In the genomic region with DNA sequence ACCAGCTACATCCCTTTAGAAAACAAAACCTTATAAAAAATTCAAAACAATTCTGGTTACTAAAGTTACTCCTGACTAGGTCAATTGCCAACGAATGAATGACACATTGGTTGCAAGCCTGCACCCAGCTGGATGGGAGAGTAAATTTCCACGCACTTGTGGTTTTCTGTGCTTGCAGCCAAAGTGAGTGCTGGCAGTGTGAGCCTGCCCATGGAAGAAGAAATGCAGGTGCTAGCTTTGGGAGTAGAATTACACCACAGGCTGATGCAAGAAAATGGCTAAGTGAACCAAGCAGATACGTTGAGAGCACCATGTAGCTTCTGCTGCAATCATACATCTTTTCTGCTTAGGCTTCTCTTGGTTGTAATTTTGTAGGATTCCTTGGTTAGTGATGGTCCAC, we compare ENCODE assay signal across 16 cellular contexts.
DNase-seq lines count a peak whose midpoint lies in the region; ATAC-seq and TF ChIP-seq lines count a peak whose summit lies in the region.
"Had no signal": no experiment of that assay in that cellular context is flagged by ENCODE, and none has a peak within 500 bp of the region (broad histone marks: within the 10 kb centered on the region; RNA-seq: fewer than 3 reads in every experiment).

No MANE protein-coding gene starts in this region.

- no peaks in the 10 kb centered on the region for H3K36me3 Mint-ChIP-seq in activated CD4-positive, alpha-beta T cell treated with anti-CD3 and anti-CD28 coated beads for 36 hours (ENCODE audit: low read depth)
- no peaks in the 10 kb centered on the region for H3K36me3 Mint-ChIP-seq in type B pancreatic cell
- H3K36me3 Mint-ChIP-seq: natural killer cell treated with Interleukin-12 subunit alpha and Interleukin-12 subunit beta and Interleukin-15 and Interleukin-18, amount 100 ng/mL, for 72 hours; stimulated activated effector memory CD8-positive, alpha-beta T cell treated with anti-CD3 and anti-CD28 coated beads, Interleukin-12 subunit alpha, Interleukin-12 subunit beta, amount 100 ng/mL, for 72 hours had no signal

- CTCF ChIA-PET in activated CD4-positive, alpha-beta T cell treated with anti-CD3 and anti-CD28 coated beads for 36 hours (lab: Charles Lee) = no interaction called here

- no peak overlapping the region for H3K4me3 ChIP-seq in foreskin fibroblast (ENCODE audit: low read depth in 1 of 2, low read length in 2 of 2)
- H3K4me3 ChIP-seq: left lung, Peyer's patch had no signal

- peak; percentile 46 for DNase-seq in DMS79 treated with DMSO at 0.1 percent for 48 hours (lab: John Stamatoyannopoulos, UW)
- DNase-seq in M059J (ENCODE audit: low read depth) = peak; percentile 91
- DNase-seq in amniotic epithelial cell (ENCODE audit: low read depth) = peak; percentile 64
- DNase-seq in islet precursor cell = peak; percentile 65
- DNase-seq in foreskin fibroblast = no peak
- DNase-seq in activated CD4-positive, alpha-beta T cell treated with anti-CD3 and anti-CD28 coated beads for 36 hours = no peak
- no peak for DNase-seq in COR-L47 (lab: John Stamatoyannopoulos, UW)
- no peak for DNase-seq in type B pancreatic cell (ENCODE audit: extremely low spot score, unreplicated experiment)
- DNase-seq: aorta; head of caudate nucleus; left lung; Peyer's patch; stimulated activated CD4-positive, alpha-beta T cell treated with anti-CD3 and anti-CD28 coated beads, Interleukin-4, amount 100 ng/mL, for 1 hour; T-helper 17 cell had no signal

- POLR2A ChIA-PET in activated CD4-positive, alpha-beta T cell treated with anti-CD3 and anti-CD28 coated beads for 36 hours (lab: Charles Lee) = no interaction called here

- peaks cover 13% of the 10 kb centered on the region for H3K27me3 Mint-ChIP-seq in activated CD4-positive, alpha-beta T cell treated with anti-CD3 and anti-CD28 coated beads for 36 hours
- no peaks in the 10 kb centered on the region for H3K27me3 Mint-ChIP-seq in type B pancreatic cell

- intact Hi-C loops in activated CD4-positive, alpha-beta T cell treated with anti-CD3 and anti-CD28 coated beads for 36 hours (cut with DNase I, micrococcal nuclease) = no loop called here

- no peak for TF ChIP-seq CTCF in foreskin fibroblast (IDR thresholded peaks at IDR 0.05; ENCODE audit: low read depth, low read length)
- no peak for TF ChIP-seq CTCF in type B pancreatic cell (conservative IDR thresholded peaks at IDR 0.05)

- no peaks in the 10 kb centered on the region for H3K4me1 Mint-ChIP-seq in activated CD4-positive, alpha-beta T cell treated with anti-CD3 and anti-CD28 coated beads for 36 hours
- H3K4me1 Mint-ChIP-seq in type B pancreatic cell (ENCODE audit: unreplicated experiment) = no peaks in the 10 kb centered on the region
- H3K4me1 Mint-ChIP-seq: stimulated activated effector memory CD8-positive, alpha-beta T cell treated with anti-CD3 and anti-CD28 coated beads, Interleukin-12 subunit alpha, Interleukin-12 subunit beta, amount 100 ng/mL, for 72 hours; T-helper 17 cell had no signal

- no peak overlapping the region for H3K27ac Mint-ChIP-seq in activated CD4-positive, alpha-beta T cell treated with anti-CD3 and anti-CD28 coated beads for 36 hours
- H3K27ac Mint-ChIP-seq in type B pancreatic cell = no peak overlapping the region
- H3K27ac Mint-ChIP-seq: natural killer cell treated with Interleukin-12 subunit alpha and Interleukin-12 subunit beta and Interleukin-15 and Interleukin-18, amount 100 ng/mL, for 72 hours; stimulated activated effector memory CD8-positive, alpha-beta T cell treated with anti-CD3 and anti-CD28 coated beads, Interleukin-12 subunit alpha, Interleukin-12 subunit beta, amount 100 ng/mL, for 72 hours; T-helper 17 cell had no signal

- no peak overlapping the region for H3K4me3 Mint-ChIP-seq in activated CD4-positive, alpha-beta T cell treated with anti-CD3 and anti-CD28 coated beads for 36 hours
- no peak overlapping the region for H3K4me3 Mint-ChIP-seq in type B pancreatic cell
- H3K4me3 Mint-ChIP-seq: natural killer cell treated with Interleukin-12 subunit alpha and Interleukin-12 subunit beta and Interleukin-15 and Interleukin-18, amount 100 ng/mL, for 72 hours; stimulated activated effector memory CD8-positive, alpha-beta T cell treated with anti-CD3 and anti-CD28 coated beads, Interleukin-12 subunit alpha, Interleukin-12 subunit beta, amount 100 ng/mL, for 72 hours; T-helper 17 cell had no signal

- ATAC-seq in activated CD4-positive, alpha-beta T cell treated with anti-CD3 and anti-CD28 coated beads for 36 hours = no peak
- ATAC-seq: left lung; natural killer cell treated with Interleukin-12 subunit alpha and Interleukin-12 subunit beta and Interleukin-15 and Interleukin-18, amount 100 ng/mL, for 72 hours; stimulated activated effector memory CD8-positive, alpha-beta T cell treated with anti-CD3 and anti-CD28 coated beads, Interleukin-12 subunit alpha, Interleukin-12 subunit beta, amount 100 ng/mL, for 72 hours; T-helper 17 cell had no signal

- H3K9me3 Mint-ChIP-seq in activated CD4-positive, alpha-beta T cell treated with anti-CD3 and anti-CD28 coated beads for 36 hours (ENCODE audit: low read depth) = no peaks in the 10 kb centered on the region
- H3K9me3 Mint-ChIP-seq in type B pancreatic cell = peaks cover 10% of the 10 kb centered on the region
- H3K9me3 Mint-ChIP-seq: natural killer cell treated with Interleukin-12 subunit alpha and Interleukin-12 subunit beta and Interleukin-15 and Interleukin-18, amount 100 ng/mL, for 72 hours; stimulated activated effector memory CD8-positive, alpha-beta T cell treated with anti-CD3 and anti-CD28 coated beads, Interleukin-12 subunit alpha, Interleukin-12 subunit beta, amount 100 ng/mL, for 72 hours had no signal

Comparison
In these comparisons a context has a peak if more than half of its experiments do, and no peak if none do; other contexts are left out.
1. DNase-seq: peak in DMS79 treated with DMSO at 0.1 percent for 48 hours (single experiment), M059J (single experiment), amniotic epithelial cell (single experiment) and islet precursor cell (single experiment); none in foreskin fibroblast (0 of 2), activated CD4-positive, alpha-beta T cell treated with anti-CD3 and anti-CD28 coated beads for 36 hours (single experiment), COR-L47 (single experiment) and type B pancreatic cell (single experiment).